In the genomic region with DNA sequence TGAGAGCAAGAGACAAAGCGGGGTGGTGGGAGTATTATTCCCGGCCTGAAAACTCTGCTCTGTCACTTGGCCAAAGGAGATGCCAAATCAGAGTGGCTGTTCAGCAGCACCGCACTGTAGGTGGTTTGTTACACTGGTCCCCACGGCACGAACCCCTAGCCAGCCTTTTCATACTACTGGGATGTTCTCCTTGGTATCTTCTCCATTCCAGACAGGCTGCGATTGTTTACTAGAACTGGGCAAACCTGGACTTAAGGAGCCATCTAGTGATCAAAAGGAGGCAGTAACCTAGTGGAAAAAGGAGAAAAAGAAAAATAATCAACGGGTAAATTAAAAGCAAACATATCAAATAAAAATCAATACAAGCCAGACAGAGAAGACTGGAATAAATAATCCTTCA, we compare ENCODE assay signal across 10 cellular contexts. TPM values are rescaled to one million over a fixed set of nuclear protein-coding genes. Genes with fewer than 3 reads are reported as not detected.
DNase-seq lines count a peak whose midpoint lies in the region; ATAC-seq and TF ChIP-seq lines count a peak whose summit lies in the region.
"Had no signal": no experiment of that assay in that cellular context is flagged by ENCODE, and none has a peak within 500 bp of the region (broad histone marks: within the 10 kb centered on the region; RNA-seq: fewer than 3 reads in every experiment).

No MANE protein-coding gene starts in this region.

- no peaks in the 10 kb centered on the region for H3K9me1 ChIP-seq in IMR-90 (ENCODE audit: insufficient read depth, low read length)

- H4K91ac ChIP-seq in IMR-90 (ENCODE audit: insufficient read depth, low read depth, low read length): no peak overlapping the region

- peak; percentile 89 for ATAC-seq in IMR-90 (ENCODE audit: low read depth)
- peak; percentile 98 for ATAC-seq in WTC11
- no peak for ATAC-seq in GM19035 (IDR thresholded peaks at IDR 0.05; ENCODE audit: unreplicated experiment)
- no peak for ATAC-seq in naive thymus-derived CD4-positive, alpha-beta T cell

- in situ Hi-C loops in IMR-90 (cut with MboI; ENCODE audit: low sequenced_read_pairs): no loop called here

- TF ChIP-seq POLR2A in IMR-90 (IDR thresholded peaks at IDR 0.05; ENCODE audit: low read depth, low read length): no peak

- H2AK9ac ChIP-seq in IMR-90 (replicated peaks; ENCODE audit: low read depth, low read length, poor library complexity): no peak overlapping the region

- H3K4ac ChIP-seq in IMR-90 (ENCODE audit: low read depth, low read length): no peak overlapping the region

- no peak overlapping the region for H2BK5ac ChIP-seq in IMR-90 (ENCODE audit: low read depth, low read length, poor library complexity, severe bottlenecking)

- H4K8ac ChIP-seq in IMR-90 (ENCODE audit: low read depth in 2 of 2, low read length in 2 of 2): no peak overlapping the region

- H3K18ac ChIP-seq in IMR-90 (ENCODE audit: low read depth, low read length): no peak overlapping the region

- H3K4me1 Mint-ChIP-seq in WTC11: no peaks in the 10 kb centered on the region
- H3K4me1 Mint-ChIP-seq in naive thymus-derived CD4-positive, alpha-beta T cell: no peaks in the 10 kb centered on the region
- H3K4me1 Mint-ChIP-seq: CD4-positive, CD25-positive, alpha-beta regulatory T cell had no signal

- no peak overlapping the region for H3K23ac ChIP-seq in IMR-90 (ENCODE audit: low read depth, low read length)

- H3K27me3 Mint-ChIP-seq in WTC11 (ENCODE audit: low read depth): no peaks in the 10 kb centered on the region
- H3K27me3 Mint-ChIP-seq in naive thymus-derived CD4-positive, alpha-beta T cell: peaks cover 0 to 10% (median 3%) of the 10 kb centered on the region in 5 donors
- H3K27me3 Mint-ChIP-seq: CD4-positive, CD25-positive, alpha-beta regulatory T cell had no signal

- no peaks in the 10 kb centered on the region for H3K4me1 ChIP-seq in IMR-90 (ENCODE audit: control insufficient read depth, insufficient read depth, low read length)
- H3K4me1 ChIP-seq in naive thymus-derived CD4-positive, alpha-beta T cell (ENCODE audit: control insufficient read depth in 2 of 2, insufficient read depth in 2 of 2, low read length in 2 of 2): no peaks in the 10 kb centered on the region

- no peak overlapping the region for H3K4me3 Mint-ChIP-seq in WTC11
- H3K4me3 Mint-ChIP-seq in naive thymus-derived CD4-positive, alpha-beta T cell: no peak overlapping the region
- H3K4me3 Mint-ChIP-seq: CD4-positive, CD25-positive, alpha-beta regulatory T cell had no signal

- peak; percentile 55 for DNase-seq in NCI-H82 (lab: John Stamatoyannopoulos, UW)
- no peak for DNase-seq in NCI-H82 treated with DMSO at 0.1 percent for 48 hours (lab: John Stamatoyannopoulos, UW; ENCODE audit: unreplicated experiment)
- DNase-seq in IMR-90: peak; percentile 38
- no peak for DNase-seq in WTC11 (ENCODE audit: low spot score)
- DNase-seq in lung microvascular endothelial cell (ENCODE audit: low read depth in 2 of 2): peak; percentile 50 to 59
- no peak for DNase-seq in naive thymus-derived CD4-positive, alpha-beta T cell
- DNase-seq in MV-4-11 (lab: John Stamatoyannopoulos, UW): no peak
- DNase-seq: CD4-positive, CD25-positive, alpha-beta regulatory T cell had no signal

- no peaks in the 10 kb centered on the region for H3K36me3 ChIP-seq in IMR-90 (ENCODE audit: control insufficient read depth, insufficient read depth, low read length)
- no peaks in the 10 kb centered on the region for H3K36me3 ChIP-seq in naive thymus-derived CD4-positive, alpha-beta T cell (ENCODE audit: control insufficient read depth in 2 of 3, insufficient read depth in 3 of 3, low read length in 3 of 3)

- no peak overlapping the region for H2AFZ ChIP-seq in IMR-90 (replicated peaks; ENCODE audit: low read length, poor library complexity)

- no peak overlapping the region for H2AK5ac ChIP-seq in IMR-90 (ENCODE audit: low read depth, low read length)

- no peak overlapping the region for H3K27ac ChIP-seq in IMR-90 (ENCODE audit: insufficient read depth, low read length)
- no peak overlapping the region for H3K27ac ChIP-seq in naive thymus-derived CD4-positive, alpha-beta T cell (ENCODE audit: low read depth, low read length)
- H3K27ac ChIP-seq: skin epidermis had no signal

- H3K4me2 ChIP-seq in IMR-90 (ENCODE audit: low read depth, low read length): no peak overlapping the region

- H3K9me3 Mint-ChIP-seq in WTC11: no peaks in the 10 kb centered on the region
- H3K9me3 Mint-ChIP-seq in naive thymus-derived CD4-positive, alpha-beta T cell: peaks cover 0 to 4% (median 0%) of the 10 kb centered on the region in 11 donors

- no peak overlapping the region for H3K27ac Mint-ChIP-seq in WTC11
- H3K27ac Mint-ChIP-seq in naive thymus-derived CD4-positive, alpha-beta T cell: no peak overlapping the region
- H3K27ac Mint-ChIP-seq: CD4-positive, CD25-positive, alpha-beta regulatory T cell had no signal

- H3K27me3 ChIP-seq in IMR-90 (ENCODE audit: control insufficient read depth, insufficient read depth, low read length): no peaks in the 10 kb centered on the region
- H3K27me3 ChIP-seq in naive thymus-derived CD4-positive, alpha-beta T cell (ENCODE audit: control insufficient read depth in 2 of 2, insufficient read depth in 2 of 2, low read length in 2 of 2): no peaks in the 10 kb centered on the region

- dilution Hi-C loops in IMR-90 (cut with HindIII; ENCODE audit: low sequenced_read_pairs, unreplicated experiment): no loop called here

- no peak overlapping the region for H2BK15ac ChIP-seq in IMR-90 (ENCODE audit: low read depth, low read length)

- H3K56ac ChIP-seq in IMR-90 (ENCODE audit: extremely low read depth, insufficient read depth, low read length): no peak overlapping the region

- WGBS in IMR-90 (ENCODE audit: extremely low coverage in 2 of 2, insufficient read length in 1 of 2), 2 experiments: no CpG with 5 or more reads among the region's 7 CpGs

- no peak overlapping the region for H2BK20ac ChIP-seq in IMR-90 (ENCODE audit: low read depth, low read length)

- H2BK120ac ChIP-seq in IMR-90 (ENCODE audit: low read depth, low read length): no peak overlapping the region

- TF ChIP-seq CTCF in IMR-90 (conservative IDR thresholded peaks at IDR 0.05; ENCODE audit: low read depth, low read length) (peak; percentile 49), WTC11 (IDR thresholded peaks at IDR 0.05) (0 out of 2 replicates have a peak, but pooled peaks have one; percentile 17)

- BruUV-seq in IMR-90 (replicated peaks; lab: Mats Ljungman, UMichigan): no TSS peak

- POLR2A ChIA-PET in IMR-90 (lab: Charles Lee; ENCODE audit: unreplicated experiment) (no interaction called here), WTC11 (lab: Charles Lee) (no interaction called here)
- POLR2A ChIA-PET in naive thymus-derived CD4-positive, alpha-beta T cell (lab: Charles Lee): no interaction called here

- peak; percentile 45 for TF ChIP-seq RAD21 in IMR-90 (IDR thresholded peaks at IDR 0.05; ENCODE audit: low read length)

- H3K9me3 ChIP-seq in IMR-90 (ENCODE audit: control insufficient read depth, insufficient read depth, low read length): no peaks in the 10 kb centered on the region; the same call in 1 of the 2 replicates
- no peaks in the 10 kb centered on the region for H3K9me3 ChIP-seq in naive thymus-derived CD4-positive, alpha-beta T cell (ENCODE audit: control insufficient read depth in 2 of 3, low read length in 3 of 3)

- H3K4me3 ChIP-seq in IMR-90 (ENCODE audit: insufficient read depth, low read depth, low read length): no peak overlapping the region
- H3K4me3 ChIP-seq in naive thymus-derived CD4-positive, alpha-beta T cell (ENCODE audit: low read length): no peak overlapping the region
- H3K4me3 ChIP-seq: skin epidermis had no signal

- H3K9ac ChIP-seq in IMR-90 (ENCODE audit: low read depth, low read length): no peak overlapping the region

- H4K5ac ChIP-seq in IMR-90 (ENCODE audit: low read depth, low read length): no peak overlapping the region

- CTCF ChIA-PET in IMR-90 (lab: Yijun Ruan, JAX) (interaction anchor here (0.5 kb wide), 1 partner anchor 9 kb away, joined by 3 read pairs; no protein-coding TSS in a partner anchor), WTC11 (lab: Charles Lee) (no interaction called here)
- CTCF ChIA-PET in naive thymus-derived CD4-positive, alpha-beta T cell (lab: Charles Lee): no interaction called here

- H3K36me3 Mint-ChIP-seq in WTC11: no peaks in the 10 kb centered on the region
- no peaks in the 10 kb centered on the region for H3K36me3 Mint-ChIP-seq in naive thymus-derived CD4-positive, alpha-beta T cell
- H3K36me3 Mint-ChIP-seq: CD4-positive, CD25-positive, alpha-beta regulatory T cell had no signal

- no peaks in the 10 kb centered on the region for H3K79me1 ChIP-seq in IMR-90 (ENCODE audit: low read depth in 1 of 2, low read length in 2 of 2)

- intact Hi-C loops in IMR-90 (cut with micrococcal nuclease): loop anchor here (1.0 kb wide), 3 partner anchors 100 to 983 kb away; no protein-coding TSS in a partner anchor
- intact Hi-C loops in naive thymus-derived CD4-positive, alpha-beta T cell (cut with micrococcal nuclease): no loop called here

- no peak overlapping the region for H3K14ac ChIP-seq in IMR-90 (replicated peaks; ENCODE audit: low read depth, low read length)

- no peaks in the 10 kb centered on the region for H4K20me1 ChIP-seq in IMR-90 (ENCODE audit: insufficient read depth, low read length)

TF ChIP-seq in IMR-90, 13 proteins besides CTCF, POLR2A, EP300 and RAD21:
- no peak for TF ChIP-seq CEBPB (IDR thresholded peaks at IDR 0.05; ENCODE audit: low read depth, low read length)
- TF ChIP-seq FOS (IDR thresholded peaks at IDR 0.05; ENCODE audit: low read depth, low read length): no peak
- no peak for TF ChIP-seq RCOR1 (IDR thresholded peaks at IDR 0.05; ENCODE audit: insufficient replicate concordance, low read length)
- TF ChIP-seq SMC3 (IDR thresholded peaks at IDR 0.05; ENCODE audit: low read depth, low read length): peak; percentile 35
- no peak for TF ChIP-seq MAFK (IDR thresholded peaks at IDR 0.05; ENCODE audit: low read depth, low read length)

TF ChIP-seq in WTC11, 78 proteins besides CTCF, POLR2A, EP300 and RAD21 (continues in another document):
- TF ChIP-seq NFE2L1 (CRISPR knock-in tag; IDR thresholded peaks at IDR 0.05): no peak
- no peak for TF ChIP-seq MYBL2 (CRISPR knock-in tag; IDR thresholded peaks at IDR 0.05)
- TF ChIP-seq JAZF1 (CRISPR knock-in tag; IDR thresholded peaks at IDR 0.05): no peak
- no peak for TF ChIP-seq TP53 (CRISPR knock-in tag; IDR thresholded peaks at IDR 0.05)
- TF ChIP-seq ZNF232 (CRISPR knock-in tag; IDR thresholded peaks at IDR 0.05): no peak
- TF ChIP-seq FOXJ3 (CRISPR knock-in tag; IDR thresholded peaks at IDR 0.05; ENCODE audit: borderline replicate concordance): no peak
- TF ChIP-seq JUN (CRISPR knock-in tag; IDR thresholded peaks at IDR 0.05): no peak
- no peak for TF ChIP-seq NR2C2 (CRISPR knock-in tag; IDR thresholded peaks at IDR 0.05)

RNA-seq across cellular contexts. Expression of gene TMTC2, which starts 58.9 kb away (rescaled TPM):
- total RNA-seq in IMR-90 (2012; rRNA removed) (1.4 TPM in 2 replicates), WTC11 (2021) (5.9 to 6.4 TPM (median 6.4 TPM) in 3 replicates), lung microvascular endothelial cell (4.6 and 13.9 TPM in 2 replicates)
- polyA plus RNA-seq in IMR-90 (2012; rRNA removed): 0.52 and 0.56 TPM in 2 replicates
- 0.19 and 0.23 TPM in 2 replicates for polyA plus RNA-seq in IMR-90 (2012; cell fraction: cytosol; rRNA removed)
- 0.74 and 3.4 TPM in 2 replicates for polyA plus RNA-seq in IMR-90 (2012; cell fraction: nucleus; rRNA removed; ENCODE audit: low replicate concordance)
- 10 to 100 TPM in 1 of 5 experiments, 1 to 10 TPM in 4; 3.1 to 11.1 (median 4.7) TPM for total RNA-seq in naive thymus-derived CD4-positive, alpha-beta T cell
- not detected for polyA plus RNA-seq in naive thymus-derived CD4-positive, alpha-beta T cell

Comparison
In these comparisons a context has a peak if more than half of its experiments do, and no peak if none do; other contexts are left out.
1. DNase-seq: peak in NCI-H82 (single experiment), IMR-90 (single experiment) and lung microvascular endothelial cell (2 of 2); none in NCI-H82 treated with DMSO at 0.1 percent for 48 hours (single experiment), WTC11 (single experiment), naive thymus-derived CD4-positive, alpha-beta T cell (0 of 9) and MV-4-11 (single experiment).
2. ATAC-seq: peak in IMR-90 (single experiment) and WTC11 (single experiment); none in GM19035 (single experiment) and naive thymus-derived CD4-positive, alpha-beta T cell (single experiment).